14 cellular contexts compared by ENCODE assay signal in genomic region chr15:94478763-94479162, GRCh38.
DNase-seq lines count a peak whose midpoint lies in the region; ATAC-seq, FAIRE-seq and TF ChIP-seq lines count a peak whose summit lies in the region.
"Had no signal": no experiment of that assay in that cellular context is flagged by ENCODE, and none has a peak within 500 bp of the region (broad histone marks: within the 10 kb centered on the region; RNA-seq: fewer than 3 reads in every experiment).

No MANE protein-coding gene starts in this region.

- no peak overlapping the region for H3K9ac ChIP-seq in HepG2 (ENCODE audit: insufficient read depth, low read depth, low read length)

- H3K9me3 ChIP-seq in HepG2 (ENCODE audit: low read length) (peaks cover 18% of the 10 kb centered on the region; the same call in 1 of the 2 replicates), right lobe of liver (no peaks in the 10 kb centered on the region)
- H3K9me3 ChIP-seq: gastroesophageal sphincter had no signal

- POLR2A ChIA-PET in HepG2 (lab: Yijun Ruan, JAX): no interaction called here

- H3K79me2 ChIP-seq in HepG2 (ENCODE audit: insufficient read depth, low read length): no peaks in the 10 kb centered on the region

- no TSS peak for BruUV-seq in HepG2 (replicated peaks; lab: Mats Ljungman, UMichigan)

- WGBS in HepG2 (ENCODE audit: low lambda C conversion rate): 71% methylated on average over 8 of the region's 8 CpGs
- 65% methylated on average over 5 of the region's 8 CpGs for WGBS in right lobe of liver (ENCODE audit: insufficient coverage, low coverage, low lambda C conversion rate, missing lambda C conversion rate)

- no peaks in the 10 kb centered on the region for H3K4me1 ChIP-seq in HepG2 (ENCODE audit: insufficient read depth, low read length)
- no peaks in the 10 kb centered on the region for H3K4me1 ChIP-seq in right lobe of liver

- in situ Hi-C loops in HepG2 (cut with HindIII; ENCODE audit: extremely low pct_ligation_motif_present, low pct_unique_long_range_greater_than_20kb): no loop called here

- H3K4me2 ChIP-seq in HepG2 (ENCODE audit: low read depth, low read length): no peak overlapping the region

- no peak overlapping the region for H2AFZ ChIP-seq in HepG2 (ENCODE audit: low read length)

- H3K27me3 ChIP-seq in HepG2 (ENCODE audit: control insufficient read depth in 1 of 2, insufficient read depth in 2 of 2, low read length in 2 of 2) (no peaks in the 10 kb centered on the region; a peak in 1 of 5 replicates), right lobe of liver (no peaks in the 10 kb centered on the region)
- H3K27me3 ChIP-seq: gastroesophageal sphincter had no signal

- DNase-seq in HepG2 (ENCODE audit: low spot score): no peak
- DNase-seq in right lobe of liver: no peak
- DNase-seq in NCI-H187 treated with DMSO at 0.1 percent for 48 hours (lab: John Stamatoyannopoulos, UW): peak; percentile 35
- DNase-seq in RPMI8226: peak; percentile 15
- no peak for DNase-seq in activated naive CD4-positive, alpha-beta T cell treated with Interleukin-2 at 50 U/mL for 16 hours
- DNase-seq in DMS79 treated with DMSO at 0.1 percent for 48 hours (lab: John Stamatoyannopoulos, UW): no peak
- no peak for DNase-seq in RCC 7860 (ENCODE audit: low spot score)
- DNase-seq: activated CD8-positive, alpha-beta T cell treated with anti-CD3 and anti-CD28 coated beads, Interleukin-2, amount 10 ng/mL, durations not matched to agents 7 days and 5 days; anterior cingulate cortex; CD4-positive, alpha-beta memory T cell had no signal

- intact Hi-C loops in HepG2 (cut with micrococcal nuclease; ENCODE audit: unreplicated experiment) (no loop called here), right lobe of liver (cut with DNase I) (no loop called here)

- ATAC-seq in HepG2 (no peak), right lobe of liver (no peak), HG03520 (IDR thresholded peaks at IDR 0.05; ENCODE audit: unreplicated experiment) (no peak)
- ATAC-seq: activated CD8-positive, alpha-beta T cell treated with anti-CD3 and anti-CD28 coated beads, Interleukin-2, amount 10 ng/mL, durations not matched to agents 7 days and 5 days; gastroesophageal sphincter; SK-N-SH treated with all-trans-retinoic acid at 6 μM for 48 hours had no signal

- TF ChIP-seq POLR2A in HepG2 (IDR thresholded peaks at IDR 0.05; ENCODE audit: insufficient read depth in 1 of 2, low read depth in 2 of 2, low read length in 2 of 2): no peak
- TF ChIP-seq POLR2A in right lobe of liver (IDR thresholded peaks at IDR 0.05): no peak

- H4K20me1 ChIP-seq in HepG2 (ENCODE audit: insufficient read depth, low read length): no peaks in the 10 kb centered on the region

- H3K27ac ChIP-seq in HepG2 (ENCODE audit: extremely low read length, insufficient read depth, low read length) (no peak overlapping the region), right lobe of liver (no peak overlapping the region)
- H3K27ac ChIP-seq: gastroesophageal sphincter had no signal

- CTCF ChIA-PET in HepG2 (lab: Yijun Ruan, JAX; ENCODE audit: low intra/inter-chr PET ratio, low total read pairs): no interaction called here

- H3K4me3 ChIP-seq in HepG2 (replicated peaks in 1 of 3; ENCODE audit: insufficient read depth in 1 of 3, low read depth in 2 of 3, low read length in 3 of 3) (no peak overlapping the region), right lobe of liver (no peak overlapping the region)
- H3K4me3 ChIP-seq: gastroesophageal sphincter had no signal

- TF ChIP-seq EP300 in HepG2 (IDR thresholded peaks at IDR 0.05; ENCODE audit: low read depth in 2 of 2, low read length in 2 of 2) (no peak), HepG2 (CRISPR knock-in tag; IDR thresholded peaks at IDR 0.05; ENCODE audit: borderline replicate concordance) (no peak)

- H3K36me3 ChIP-seq in HepG2 (replicated peaks in 1 of 2; ENCODE audit: control insufficient read depth in 1 of 2, insufficient read depth in 2 of 2, low read length in 2 of 2): peaks cover 0 to 3% of the 10 kb centered on the region in 2 experiments; a peak in 1 of 5 replicates
- no peaks in the 10 kb centered on the region for H3K36me3 ChIP-seq in right lobe of liver
- H3K36me3 ChIP-seq: gastroesophageal sphincter had no signal

- TF ChIP-seq CTCF in HepG2 (CRISPR knock-in tag; IDR thresholded peaks at IDR 0.05): no peak
- TF ChIP-seq CTCF in right lobe of liver (IDR thresholded peaks at IDR 0.05): no peak

- no peak for TF ChIP-seq RAD21 in HepG2 (CRISPR knock-in tag; IDR thresholded peaks at IDR 0.05)

- no peak for FAIRE-seq in HepG2 (lab: Jason Lieb, UNC)
- no peak for FAIRE-seq in RCC 7860 (lab: Jason Lieb, UNC)
- FAIRE-seq: A204.1 had no signal

TF ChIP-seq in HepG2, 621 proteins besides CTCF, POLR2A, EP300 and RAD21:
- TF ChIP-seq MXD1 (CRISPR knock-in tag; IDR thresholded peaks at IDR 0.05): no peak
- TF ChIP-seq ZBTB33 (CRISPR knock-in tag; IDR thresholded peaks at IDR 0.05): 0 out of 2 replicates have a peak, but pooled peaks have one; percentile 22
- TF ChIP-seq ZFP1 (CRISPR knock-in tag; IDR thresholded peaks at IDR 0.05): no peak
TF ChIP-seq in HepG2: peak in this region for 1.

Comparison
In these comparisons a context has a peak if more than half of its experiments do, and no peak if none do; other contexts are left out.
1. DNase-seq: peak in NCI-H187 treated with DMSO at 0.1 percent for 48 hours (single experiment) and RPMI8226 (single experiment); none in HepG2 (single experiment), right lobe of liver (0 of 3), activated naive CD4-positive, alpha-beta T cell treated with Interleukin-2 at 50 U/mL for 16 hours (single experiment), DMS79 treated with DMSO at 0.1 percent for 48 hours (single experiment) and RCC 7860 (single experiment).